25 cellular contexts compared by ENCODE assay signal in the genomic region with DNA sequence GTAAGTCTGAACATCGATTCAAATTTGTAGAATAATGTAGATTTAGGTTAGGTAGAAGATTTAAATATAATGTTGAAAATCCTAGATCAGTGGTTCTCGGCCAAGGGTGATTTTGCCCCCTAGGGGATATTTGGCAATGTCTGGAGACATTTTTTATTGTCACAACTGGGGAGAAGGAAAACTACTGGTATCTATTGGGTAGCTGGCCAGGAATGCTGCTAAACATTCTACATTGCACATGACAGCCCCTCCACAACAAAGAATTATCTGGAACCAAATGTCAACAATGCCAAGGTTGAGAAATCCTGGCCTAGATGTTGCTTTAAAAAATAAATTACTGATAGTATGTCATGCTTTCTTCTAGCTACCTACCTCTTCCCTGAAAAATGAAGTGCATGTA.
A peak's percentile ranks its signal among the peaks of the same experiment; 100 is the strongest.
DNase-seq lines count a peak whose midpoint lies in the region; ATAC-seq and TF ChIP-seq lines count a peak whose summit lies in the region.
"Had no signal": no experiment of that assay in that cellular context is flagged by ENCODE, and none has a peak within 500 bp of the region (broad histone marks: within the 10 kb centered on the region; RNA-seq: fewer than 3 reads in every experiment).

No MANE protein-coding gene starts in this region.

- intact Hi-C loops in left ventricle myocardium inferior (cut with micrococcal nuclease) = no loop called here

- H3K27ac ChIP-seq in left ventricle myocardium inferior (replicated peaks) (peak overlapping the region; percentile 48), right atrium auricular region (peak overlapping the region in 1 of 2 donors; percentile 88), subcutaneous abdominal adipose tissue (ENCODE audit: low read depth, low read length) (peak overlapping the region; percentile 45), Peyer's patch (no peak overlapping the region)
- H3K27ac ChIP-seq: transverse colon had no signal

- H3K4me3 ChIP-seq in left ventricle myocardium inferior (no peak overlapping the region), right atrium auricular region (no peak overlapping the region), fibroblast of the aortic adventitia (ENCODE audit: low read depth, low read length) (no peak overlapping the region), subcutaneous abdominal adipose tissue (ENCODE audit: low read depth in 1 of 5, low read length in 5 of 5) (no peak overlapping the region), Peyer's patch (no peak overlapping the region)
- H3K4me3 ChIP-seq: transverse colon had no signal

- no peak for TF ChIP-seq POLR2A in Peyer's patch (IDR thresholded peaks at IDR 0.05)

- no peak overlapping the region for H3K9ac ChIP-seq in subcutaneous abdominal adipose tissue (ENCODE audit: low read length in 5 of 5)

- H3K27me3 ChIP-seq in left ventricle myocardium inferior (ENCODE audit: low read depth) = no peaks in the 10 kb centered on the region
- no peaks in the 10 kb centered on the region for H3K27me3 ChIP-seq in right atrium auricular region
- no peaks in the 10 kb centered on the region for H3K27me3 ChIP-seq in subcutaneous abdominal adipose tissue (ENCODE audit: control insufficient read depth in 5 of 5, insufficient read depth in 4 of 5, low read length in 5 of 5)
- H3K27me3 ChIP-seq in Peyer's patch = no peaks in the 10 kb centered on the region
- H3K27me3 ChIP-seq: transverse colon had no signal

- ATAC-seq in GM18870 (IDR thresholded peaks at IDR 0.05; ENCODE audit: unreplicated experiment) (no peak), GM19023 (IDR thresholded peaks at IDR 0.05; ENCODE audit: unreplicated experiment) (no peak)
- ATAC-seq: activated CD8-positive, alpha-beta memory T cell treated with anti-CD3 and anti-CD28 coated beads, Interleukin-2, amount 10 ng/mL, durations not matched to agents 7 days and 5 days had no signal

- H3K4me1 ChIP-seq in left ventricle myocardium inferior (peaks cover 86% of the 10 kb centered on the region), right atrium auricular region (peaks cover 0 to 57% of the 10 kb centered on the region in 2 donors), subcutaneous abdominal adipose tissue (ENCODE audit: control insufficient read depth in 5 of 5, insufficient read depth in 5 of 5, low read length in 5 of 5) (peaks cover 2 to 39% (median 36%) of the 10 kb centered on the region in 5 donors), Peyer's patch (peaks cover 0 to 36% (median 7%) of the 10 kb centered on the region in 4 donors)

- DNase-seq in left ventricle myocardium inferior = no peak
- DNase-seq in right atrium auricular region (ENCODE audit: low spot score) = no peak
- DNase-seq in RPMI7951 (ENCODE audit: low read depth) = peak; percentile 27
- peak; percentile 50 for DNase-seq in fibroblast of the aortic adventitia (ENCODE audit: low read depth)
- no peak for DNase-seq in Peyer's patch
- DNase-seq: ACHN; activated CD4-positive, alpha-beta T cell treated with anti-CD3 and anti-CD28 coated beads for 1 hour; activated CD8-positive, alpha-beta memory T cell treated with anti-CD3 and anti-CD28 coated beads, Interleukin-2, amount 10 ng/mL, durations not matched to agents 7 days and 5 days; activated effector memory CD4-positive, alpha-beta T cell treated with Interleukin-2 at 50 U/mL for 16 hours; amygdala; effector CD8-positive, alpha-beta T cell; foreskin fibroblast; HCEC 1CT; hippocampal formation; mesenchymal stem cell; NCI-H1930; NCI-H524; retina; stimulated activated CD4-positive, alpha-beta T cell treated with anti-CD3 and anti-CD28 coated beads, Interleukin-15, amount 100 ng/mL, for 24 hours; stimulated activated naive CD4-positive, alpha-beta T cell; T1000; transverse colon had no signal

- no peaks in the 10 kb centered on the region for H3K36me3 ChIP-seq in left ventricle myocardium inferior
- H3K36me3 ChIP-seq in right atrium auricular region = no peaks in the 10 kb centered on the region
- H3K36me3 ChIP-seq in subcutaneous abdominal adipose tissue (ENCODE audit: control insufficient read depth in 5 of 5, insufficient read depth in 5 of 5, low read length in 5 of 5) = no peaks in the 10 kb centered on the region
- H3K36me3 ChIP-seq in Peyer's patch = no peaks in the 10 kb centered on the region
- H3K36me3 ChIP-seq: transverse colon had no signal

- TF ChIP-seq CTCF in left ventricle myocardium inferior (IDR thresholded peaks at IDR 0.05; ENCODE audit: borderline replicate concordance) (no peak), right atrium auricular region (IDR thresholded peaks at IDR 0.05) (no peak), fibroblast of the aortic adventitia (IDR thresholded peaks at IDR 0.05; ENCODE audit: insufficient read depth, low read length) (no peak), Peyer's patch (IDR thresholded peaks at IDR 0.05) (no peak)

- no peaks in the 10 kb centered on the region for H3K9me3 ChIP-seq in left ventricle myocardium inferior (replicated peaks)
- H3K9me3 ChIP-seq in right atrium auricular region = no peaks in the 10 kb centered on the region
- no peaks in the 10 kb centered on the region for H3K9me3 ChIP-seq in subcutaneous abdominal adipose tissue (ENCODE audit: control insufficient read depth in 5 of 5, low read length in 5 of 5)
- H3K9me3 ChIP-seq in Peyer's patch = no peaks in the 10 kb centered on the region
- H3K9me3 ChIP-seq: transverse colon had no signal

Comparison
In these comparisons a context has a peak if more than half of its experiments do, and no peak if none do; other contexts are left out.
1. DNase-seq: peak in RPMI7951 (single experiment) and fibroblast of the aortic adventitia (single experiment); none in left ventricle myocardium inferior (single experiment), right atrium auricular region (single experiment) and Peyer's patch (0 of 3).
2. H3K27ac ChIP-seq: peak in left ventricle myocardium inferior (single experiment) and subcutaneous abdominal adipose tissue (single experiment); none in Peyer's patch (0 of 4).